16 cellular contexts compared by ENCODE assay signal in the genomic region with DNA sequence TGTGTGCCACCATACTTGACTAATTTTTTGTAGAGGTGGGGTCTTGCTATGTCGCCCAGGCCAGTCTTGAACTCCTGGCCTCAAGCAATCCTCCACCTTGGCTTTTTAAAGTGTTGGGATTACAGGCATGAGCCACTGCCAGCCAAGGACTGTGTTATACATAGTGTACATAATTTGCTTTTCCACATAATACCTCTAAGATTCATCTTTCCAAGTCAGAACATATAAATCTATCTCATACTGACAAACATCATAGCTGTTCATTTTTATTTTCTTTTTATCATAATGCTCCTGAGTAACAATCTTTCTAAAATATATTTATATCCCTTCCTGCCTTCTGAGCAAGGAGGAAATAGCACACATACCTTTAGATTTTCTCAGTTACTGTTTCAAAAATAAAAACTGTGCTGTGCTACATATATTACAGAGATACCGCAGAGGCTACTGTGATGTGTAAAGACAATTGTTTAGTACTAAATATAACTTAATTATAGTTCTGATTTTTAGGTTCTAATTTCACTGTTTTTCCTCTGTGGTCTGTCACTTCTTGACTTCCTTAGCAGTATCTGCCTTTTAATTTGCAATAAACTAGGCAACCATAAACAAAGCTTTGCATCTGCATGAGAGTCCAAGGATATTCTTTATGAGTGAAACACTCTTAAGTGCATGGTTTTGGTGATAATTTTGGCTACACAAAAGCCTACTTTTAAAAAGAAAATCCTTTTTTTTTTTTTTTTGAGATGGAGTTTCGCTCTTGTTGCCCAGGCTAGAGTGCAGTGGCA. TPM values are rescaled to one million over a fixed set of nuclear protein-coding genes. Genes with fewer than 3 reads are reported as not detected.
A peak's percentile ranks its signal among the peaks of the same experiment; 100 is the strongest.
DNase-seq lines count a peak whose midpoint lies in the region; ATAC-seq and TF ChIP-seq lines count a peak whose summit lies in the region.
"Had no signal": no experiment of that assay in that cellular context is flagged by ENCODE, and none has a peak within 500 bp of the region (broad histone marks: within the 10 kb centered on the region; RNA-seq: fewer than 3 reads in every experiment).

No MANE protein-coding gene starts in this region.

- H3K4me3 ChIP-seq in adipocyte (ENCODE audit: low read length) (no peak overlapping the region), fibroblast of the aortic adventitia (ENCODE audit: low read depth, low read length) (no peak overlapping the region), spleen (no peak overlapping the region)

- in situ Hi-C loops in G401 (cut with HindIII; ENCODE audit: low sequenced_read_pairs) = no loop called here

- H3K27me3 ChIP-seq in adipocyte (replicated peaks; ENCODE audit: control insufficient read depth, insufficient read depth, low read length) (no peaks in the 10 kb centered on the region), spleen (replicated peaks in 1 of 7) (no peaks in the 10 kb centered on the region)
- H3K27me3 ChIP-seq: foreskin keratinocyte had no signal

- WGBS in spleen, 5 donors = 77 to 92% (median 82%) methylated on average over 3 of the region's 3 CpGs

- peaks cover 4% of the 10 kb centered on the region for H3K4me1 ChIP-seq in adipocyte (ENCODE audit: control insufficient read depth, insufficient read depth, low read length)
- peaks cover 0 to 11% (median 6%) of the 10 kb centered on the region in 6 donors for H3K4me1 ChIP-seq in spleen
- H3K4me1 ChIP-seq: foreskin keratinocyte had no signal

- H3K36me3 ChIP-seq in adipocyte (ENCODE audit: control insufficient read depth, insufficient read depth, low read length, severe bottlenecking) (peaks cover 11% of the 10 kb centered on the region), spleen (peaks cover 0 to 64% (median 1%) of the 10 kb centered on the region in 6 donors)

- peak overlapping the region in 6 of 8 donors; percentile 11 to 71 (median 40) for H3K27ac ChIP-seq in spleen
- H3K27ac ChIP-seq: foreskin keratinocyte had no signal

- H3K9me3 ChIP-seq in adipocyte (ENCODE audit: control insufficient read depth, low read length) = no peaks in the 10 kb centered on the region
- H3K9me3 ChIP-seq in spleen = no peaks in the 10 kb centered on the region

- peak overlapping the region; percentile 6 for H3K9ac ChIP-seq in adipocyte (ENCODE audit: low read length)

- ATAC-seq in GM18870 (IDR thresholded peaks at IDR 0.05; ENCODE audit: unreplicated experiment) = no peak
- ATAC-seq: activated CD8-positive, alpha-beta memory T cell treated with anti-CD3 and anti-CD28 coated beads, Interleukin-2, amount 10 ng/mL, durations not matched to agents 7 days and 5 days; foreskin keratinocyte; right cardiac atrium had no signal

- intact Hi-C loops in spleen (cut with DNase I; ENCODE audit: low total_unique reads) = no loop called here

- DNase-seq in GM20000 (ENCODE audit: low spot score) (peak; percentile 11), adipocyte (ENCODE audit: low read depth) (peak; percentile 52), fibroblast of the aortic adventitia (ENCODE audit: low read depth) (peak; percentile 49), spleen (no peak), inferior parietal cortex (ENCODE audit: extremely low spot score) (no peak), middle frontal gyrus (ENCODE audit: extremely low spot score, low spot score) (no peak), G401 (ENCODE audit: low spot score) (no peak)
- DNase-seq: activated B cell treated with CpG ODN at 0.5 μM for 24 hours; activated CD8-positive, alpha-beta memory T cell treated with anti-CD3 and anti-CD28 coated beads, Interleukin-2, amount 10 ng/mL, durations not matched to agents 7 days and 5 days; effector memory CD4-positive, alpha-beta T cell; foreskin keratinocyte; NCI-H1105; NCI-H82; right cardiac atrium; RPMI8226 had no signal

- TF ChIP-seq CTCF in GM20000 (IDR thresholded peaks at IDR 0.05; ENCODE audit: extremely low read depth, missing control alignments) = no peak
- no peak for TF ChIP-seq CTCF in fibroblast of the aortic adventitia (IDR thresholded peaks at IDR 0.05; ENCODE audit: insufficient read depth, low read length)
- no peak for TF ChIP-seq CTCF in spleen (IDR thresholded peaks at IDR 0.05 in 8 of 11, conservative IDR thresholded peaks at IDR 0.05 in 3 of 11)

- no peak for TF ChIP-seq POLR2A in spleen (IDR thresholded peaks at IDR 0.05)

RNA-seq across cellular contexts. Expression of a gene that starts 59.3 kb away (rescaled TPM):
- 12.3 and 21.9 TPM in 2 replicates for total RNA-seq in fibroblast of the aortic adventitia (ENCODE audit: low replicate concordance)
- 10 to 100 TPM; 16.5 to 26.4 (median 21.8) TPM for total RNA-seq in spleen
- 1 to 10 TPM; 3.5 to 5.4 (median 3.6) TPM for polyA plus RNA-seq in spleen
- 11.3 and 15.0 TPM in 2 replicates for total RNA-seq in G401 (2014; rRNA removed; shearing (Covaris generic))

Comparison
In these comparisons a context has a peak if more than half of its experiments do, and no peak if none do; other contexts are left out.
1. DNase-seq: peak in GM20000 (single experiment), adipocyte (single experiment) and fibroblast of the aortic adventitia (single experiment); none in spleen (single experiment), inferior parietal cortex (single experiment), middle frontal gyrus (single experiment) and G401 (single experiment).